Comparison of ENCODE assay signal across 10 cellular contexts in genomic region chr5:157912621-157913325, GRCh38. TPM values are rescaled to one million over a fixed set of nuclear protein-coding genes. Genes with fewer than 3 reads are reported as not detected.
DNase-seq lines count a peak whose midpoint lies in the region; ATAC-seq and TF ChIP-seq lines count a peak whose summit lies in the region.
"Had no signal": no experiment of that assay in that cellular context is flagged by ENCODE, and none has a peak within 500 bp of the region (broad histone marks: within the 10 kb centered on the region; RNA-seq: fewer than 3 reads in every experiment).

No MANE protein-coding gene starts in this region.

- no peaks in the 10 kb centered on the region for H3K36me3 Mint-ChIP-seq in naive B cell
- H3K36me3 Mint-ChIP-seq in activated CD4-positive, alpha-beta T cell treated with anti-CD3 and anti-CD28 coated beads, Interleukin-2, amount 10 ng/mL, durations not matched to agents 7 days and 5 days (ENCODE audit: low read depth), result no peaks in the 10 kb centered on the region
- H3K36me3 Mint-ChIP-seq: activated naive CD8-positive, alpha-beta T cell treated with anti-CD3 and anti-CD28 coated beads, Interleukin-2, amount 10 ng/mL, durations not matched to agents 7 days and 5 days had no signal

- H3K27ac ChIP-seq in tibial nerve, result no peak overlapping the region

- no peaks in the 10 kb centered on the region for H3K9me3 Mint-ChIP-seq in naive B cell
- no peaks in the 10 kb centered on the region for H3K9me3 Mint-ChIP-seq in activated CD4-positive, alpha-beta T cell treated with anti-CD3 and anti-CD28 coated beads, Interleukin-2, amount 10 ng/mL, durations not matched to agents 7 days and 5 days
- H3K9me3 Mint-ChIP-seq: activated naive CD8-positive, alpha-beta T cell treated with anti-CD3 and anti-CD28 coated beads, Interleukin-2, amount 10 ng/mL, durations not matched to agents 7 days and 5 days had no signal

- no peaks in the 10 kb centered on the region for H3K36me3 ChIP-seq in tibial nerve

- CTCF ChIA-PET in activated CD4-positive, alpha-beta T cell treated with anti-CD3 and anti-CD28 coated beads, Interleukin-2, amount 10 ng/mL, durations not matched to agents 7 days and 5 days (lab: Charles Lee), result no interaction called here

- ATAC-seq in GM18858 (IDR thresholded peaks at IDR 0.05; ENCODE audit: unreplicated experiment) (peak; percentile 98), HG02885 (IDR thresholded peaks at IDR 0.05; ENCODE audit: poor library complexity, unreplicated experiment) (peak; percentile 91), naive B cell (ENCODE audit: low read depth in 2 of 2) (peak; percentile 99)
- ATAC-seq: HCT116 had no signal

- peak overlapping the region in 6 of 8 donors; percentile 12 to 69 (median 53) for H3K4me3 Mint-ChIP-seq in naive B cell
- H3K4me3 Mint-ChIP-seq in activated CD4-positive, alpha-beta T cell treated with anti-CD3 and anti-CD28 coated beads, Interleukin-2, amount 10 ng/mL, durations not matched to agents 7 days and 5 days, result no peak overlapping the region
- H3K4me3 Mint-ChIP-seq: activated naive CD8-positive, alpha-beta T cell treated with anti-CD3 and anti-CD28 coated beads, Interleukin-2, amount 10 ng/mL, durations not matched to agents 7 days and 5 days had no signal

- H3K4me1 ChIP-seq in tibial nerve, result peaks cover 0 to 23% (median 0%) of the 10 kb centered on the region in 4 donors

- POLR2A ChIA-PET in activated CD4-positive, alpha-beta T cell treated with anti-CD3 and anti-CD28 coated beads, Interleukin-2, amount 10 ng/mL, durations not matched to agents 7 days and 5 days (lab: Charles Lee), result no interaction called here

- no peak for TF ChIP-seq POLR2A in tibial nerve (IDR thresholded peaks at IDR 0.05)

- no peaks in the 10 kb centered on the region for H3K27me3 Mint-ChIP-seq in naive B cell
- no peaks in the 10 kb centered on the region for H3K27me3 Mint-ChIP-seq in activated CD4-positive, alpha-beta T cell treated with anti-CD3 and anti-CD28 coated beads, Interleukin-2, amount 10 ng/mL, durations not matched to agents 7 days and 5 days

- peaks cover 26 to 36% (median 28%) of the 10 kb centered on the region in 3 donors for H3K4me1 Mint-ChIP-seq in naive B cell
- peaks cover 4% of the 10 kb centered on the region for H3K4me1 Mint-ChIP-seq in activated CD4-positive, alpha-beta T cell treated with anti-CD3 and anti-CD28 coated beads, Interleukin-2, amount 10 ng/mL, durations not matched to agents 7 days and 5 days

- peak; percentile 76 for DNase-seq in NCI-H2196 (lab: John Stamatoyannopoulos, UW; ENCODE audit: unreplicated experiment)
- DNase-seq in naive B cell, result peak; percentile 38
- no peak for DNase-seq in activated CD4-positive, alpha-beta T cell treated with anti-CD3 and anti-CD28 coated beads, Interleukin-2, amount 10 ng/mL, durations not matched to agents 7 days and 5 days
- no peak for DNase-seq in GDM1 (lab: John Stamatoyannopoulos, UW)
- DNase-seq in tibial nerve (ENCODE audit: low spot score in 2 of 2), result no peak
- no peak for DNase-seq in NCI-H1694 (lab: John Stamatoyannopoulos, UW)
- DNase-seq: activated naive CD8-positive, alpha-beta T cell treated with anti-CD3 and anti-CD28 coated beads, Interleukin-2, amount 10 ng/mL, durations not matched to agents 7 days and 5 days had no signal

- no peaks in the 10 kb centered on the region for H3K27me3 ChIP-seq in tibial nerve

- H3K9me3 ChIP-seq in tibial nerve, result no peaks in the 10 kb centered on the region

- peak overlapping the region in 5 of 6 donors; percentile 21 to 88 (median 63) for H3K27ac Mint-ChIP-seq in naive B cell
- no peak overlapping the region for H3K27ac Mint-ChIP-seq in activated CD4-positive, alpha-beta T cell treated with anti-CD3 and anti-CD28 coated beads, Interleukin-2, amount 10 ng/mL, durations not matched to agents 7 days and 5 days
- H3K27ac Mint-ChIP-seq: activated naive CD8-positive, alpha-beta T cell treated with anti-CD3 and anti-CD28 coated beads, Interleukin-2, amount 10 ng/mL, durations not matched to agents 7 days and 5 days had no signal

- TF ChIP-seq CTCF in tibial nerve (IDR thresholded peaks at IDR 0.05), result no peak

- WGBS in tibial nerve, 2 donors, result 59 to 73% methylated on average over 10 of the region's 10 CpGs

- no peak overlapping the region for H3K4me3 ChIP-seq in tibial nerve

- TF ChIP-seq EP300 in tibial nerve (IDR thresholded peaks at IDR 0.05), result no peak

RNA-seq across cellular contexts. Expression of gene CLINT1, which starts 53.8 kb away (rescaled TPM):
- polyA plus RNA-seq in naive B cell (ENCODE audit: low read depth in 6 of 6), result 10 to 100 TPM; 54.7 to 93.6 (median 80.4) TPM
- total RNA-seq in activated CD4-positive, alpha-beta T cell treated with anti-CD3 and anti-CD28 coated beads, Interleukin-2, amount 10 ng/mL, durations not matched to agents 7 days and 5 days, result 10 to 100 TPM; 68.4 to 77.4 TPM
- 10 to 100 TPM; 48.3 to 84.6 (median 61.7) TPM for total RNA-seq in tibial nerve

Comparison
In these comparisons a context has a peak if more than half of its experiments do, and no peak if none do; other contexts are left out.
1. DNase-seq: peak in NCI-H2196 (single experiment) and naive B cell (single experiment); none in activated CD4-positive, alpha-beta T cell treated with anti-CD3 and anti-CD28 coated beads, Interleukin-2, amount 10 ng/mL, durations not matched to agents 7 days and 5 days (single experiment), GDM1 (single experiment), tibial nerve (0 of 2) and NCI-H1694 (single experiment).
2. Peak in every context shown above with its lines, with median percentiles within 50 percentile points of each other: ATAC-seq.